ENCODE assay signal across 1 cellular context in the genomic region with DNA sequence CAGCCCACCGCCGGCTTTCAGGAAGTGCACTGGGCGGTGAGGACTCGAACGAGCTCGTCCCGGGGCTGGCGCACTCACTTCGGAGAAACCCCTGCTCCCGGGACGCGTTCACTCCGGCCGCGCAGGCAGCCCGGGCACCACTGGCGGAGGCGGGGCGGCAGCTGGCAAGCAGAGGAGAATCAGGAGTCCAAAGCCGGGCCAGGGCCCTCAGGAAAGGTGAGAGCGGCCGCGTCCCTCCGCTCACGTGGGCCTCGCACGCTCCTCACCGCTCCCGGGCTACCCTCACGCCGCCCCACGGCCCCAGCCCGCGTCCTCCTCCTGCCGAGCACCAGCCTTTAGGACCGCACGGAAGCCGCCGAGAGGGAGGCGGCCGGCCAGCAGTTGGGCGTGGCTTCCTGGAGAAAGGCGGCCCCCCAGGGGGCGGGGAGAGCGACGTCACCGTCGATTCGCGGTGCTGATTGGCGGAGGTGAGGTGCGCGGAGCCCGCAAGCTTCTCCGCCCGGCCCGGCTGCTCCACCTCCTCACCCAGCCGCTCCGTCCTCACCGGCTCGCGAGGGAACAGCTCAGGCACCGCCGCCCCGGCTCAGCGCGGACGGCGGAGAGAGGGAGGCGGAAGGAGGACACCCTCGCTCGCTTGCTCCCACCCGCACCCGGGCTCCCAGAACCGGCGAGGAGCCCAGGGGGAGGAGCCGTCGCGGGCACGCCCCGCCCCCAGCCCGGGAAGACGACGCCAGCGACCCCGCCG.
A peak's percentile ranks its signal among the peaks of the same experiment; 100 is the strongest.
TF ChIP-seq lines count a peak whose summit lies in the region.

A gene (plus strand): TSS at position 516 of the 745 bp plus-strand sequence. CDS start 400 bp downstream, outside the sequence.

TF ChIP-seq in HepG2, 621 proteins besides CTCF, POLR2A, EP300 and RAD21 (continued from another document and continues in another):
- TF ChIP-seq ZNF619 (CRISPR knock-in tag; IDR thresholded peaks at IDR 0.05) (peak; percentile 89), ZNF567 (CRISPR knock-in tag; IDR thresholded peaks at IDR 0.05; ENCODE audit: borderline replicate concordance) (peak; percentile 93; the same call in 1 of the 2 replicates), FOXK2 (IDR thresholded peaks at IDR 0.05) (no peak), ZBTB7A (CRISPR knock-in tag; IDR thresholded peaks at IDR 0.05) (no peak; the same call in 1 of the 2 replicates), SMARCE1 (IDR thresholded peaks at IDR 0.05; ENCODE audit: borderline replicate concordance) (no peak), PAWR (CRISPR knock-in tag; IDR thresholded peaks at IDR 0.05; ENCODE audit: borderline replicate concordance) (peak; percentile 93), ZNF136 (CRISPR knock-in tag; IDR thresholded peaks at IDR 0.05; ENCODE audit: low read depth) (peak; percentile 94), KDM1A (CRISPR knock-in tag; IDR thresholded peaks at IDR 0.05) (no peak), PAX8 (CRISPR knock-in tag; IDR thresholded peaks at IDR 0.05; ENCODE audit: borderline replicate concordance) (peak; percentile 92; the same call in 1 of the 2 replicates), NFE2 (CRISPR knock-in tag; IDR thresholded peaks at IDR 0.05) (no peak), ZNF326 (CRISPR knock-in tag; IDR thresholded peaks at IDR 0.05; ENCODE audit: borderline replicate concordance) (no peak), ATF1 (CRISPR knock-in tag; IDR thresholded peaks at IDR 0.05) (peak; percentile 75), MBD4 (IDR thresholded peaks at IDR 0.05; ENCODE audit: borderline replicate concordance, low read length) (no peak), MTF1 (CRISPR knock-in tag; IDR thresholded peaks at IDR 0.05) (no peak; the same call in 1 of the 2 replicates), HOXD1 (CRISPR knock-in tag; IDR thresholded peaks at IDR 0.05) (peak; percentile 24; the same call in 1 of the 2 replicates), NR2C2 (CRISPR knock-in tag; IDR thresholded peaks at IDR 0.05; ENCODE audit: borderline replicate concordance) (peak; percentile 11), GATA4 (IDR thresholded peaks at IDR 0.05; ENCODE audit: borderline replicate concordance, low read depth) (no peak), ZNF337 (CRISPR knock-in tag; IDR thresholded peaks at IDR 0.05; ENCODE audit: borderline replicate concordance, low read depth) (no peak), GATAD2A (CRISPR knock-in tag; IDR thresholded peaks at IDR 0.05) (peak; percentile 80), ZNF530 (CRISPR knock-in tag; IDR thresholded peaks at IDR 0.05; ENCODE audit: low read depth) (no peak), ZNF549 (CRISPR knock-in tag; IDR thresholded peaks at IDR 0.05) (no peak), NR2F6 (IDR thresholded peaks at IDR 0.05) (no peak), NR2F6 (CRISPR knock-in tag; IDR thresholded peaks at IDR 0.05) (peak; percentile 51), ZNF616 (CRISPR knock-in tag; IDR thresholded peaks at IDR 0.05; ENCODE audit: low read depth) (peak; percentile 38), SATB2 (CRISPR knock-in tag; IDR thresholded peaks at IDR 0.05) (peak; percentile 50; the same call in 1 of the 2 replicates), FOXK1 (CRISPR knock-in tag; IDR thresholded peaks at IDR 0.05; ENCODE audit: borderline replicate concordance, low read depth) (peak; percentile 83), ZNF292 (CRISPR knock-in tag; IDR thresholded peaks at IDR 0.05; ENCODE audit: borderline replicate concordance, low read depth) (0 out of 2 replicates have a peak, but pooled peaks have one; percentile 21), RARG (CRISPR knock-in tag; IDR thresholded peaks at IDR 0.05; ENCODE audit: low read depth) (no peak; the same call in 1 of the 2 replicates), IRF2 (CRISPR knock-in tag; IDR thresholded peaks at IDR 0.05) (peak; percentile 94), ZNF703 (CRISPR knock-in tag; IDR thresholded peaks at IDR 0.05; ENCODE audit: borderline replicate concordance) (peak; percentile 29; the same call in 1 of the 2 replicates), SRSF9 (IDR thresholded peaks at IDR 0.05; ENCODE audit: borderline replicate concordance, insufficient read depth, low read depth, low read length, poor library complexity, severe bottlenecking) (no peak), KDM5B (CRISPR knock-in tag; IDR thresholded peaks at IDR 0.05; ENCODE audit: borderline replicate concordance) (peak; percentile 99), ZSCAN9 (CRISPR knock-in tag; IDR thresholded peaks at IDR 0.05; ENCODE audit: borderline replicate concordance) (peak; percentile 93), NFATC3 (CRISPR knock-in tag; IDR thresholded peaks at IDR 0.05) (0 out of 2 replicates have a peak, but pooled peaks have one; percentile 59), HNF4G (IDR thresholded peaks at IDR 0.05; ENCODE audit: borderline replicate concordance, low read depth, low read length) (no peak), HNF4G (CRISPR knock-in tag; IDR thresholded peaks at IDR 0.05; ENCODE audit: borderline replicate concordance, low read depth) (no peak; the same call in 1 of the 2 replicates), ZMYM3 (CRISPR knock-in tag; IDR thresholded peaks at IDR 0.05) (peak; percentile 99), ZNF160 (CRISPR knock-in tag; IDR thresholded peaks at IDR 0.05) (peak; percentile 80; the same call in 1 of the 2 replicates), REL (CRISPR knock-in tag; conservative IDR thresholded peaks at IDR 0.05) (0 out of 2 replicates have a peak, but pooled peaks have one; percentile 50), THYN1 (CRISPR knock-in tag; IDR thresholded peaks at IDR 0.05; ENCODE audit: borderline replicate concordance, low read depth) (no peak)
- TF ChIP-seq, protein P1, sequence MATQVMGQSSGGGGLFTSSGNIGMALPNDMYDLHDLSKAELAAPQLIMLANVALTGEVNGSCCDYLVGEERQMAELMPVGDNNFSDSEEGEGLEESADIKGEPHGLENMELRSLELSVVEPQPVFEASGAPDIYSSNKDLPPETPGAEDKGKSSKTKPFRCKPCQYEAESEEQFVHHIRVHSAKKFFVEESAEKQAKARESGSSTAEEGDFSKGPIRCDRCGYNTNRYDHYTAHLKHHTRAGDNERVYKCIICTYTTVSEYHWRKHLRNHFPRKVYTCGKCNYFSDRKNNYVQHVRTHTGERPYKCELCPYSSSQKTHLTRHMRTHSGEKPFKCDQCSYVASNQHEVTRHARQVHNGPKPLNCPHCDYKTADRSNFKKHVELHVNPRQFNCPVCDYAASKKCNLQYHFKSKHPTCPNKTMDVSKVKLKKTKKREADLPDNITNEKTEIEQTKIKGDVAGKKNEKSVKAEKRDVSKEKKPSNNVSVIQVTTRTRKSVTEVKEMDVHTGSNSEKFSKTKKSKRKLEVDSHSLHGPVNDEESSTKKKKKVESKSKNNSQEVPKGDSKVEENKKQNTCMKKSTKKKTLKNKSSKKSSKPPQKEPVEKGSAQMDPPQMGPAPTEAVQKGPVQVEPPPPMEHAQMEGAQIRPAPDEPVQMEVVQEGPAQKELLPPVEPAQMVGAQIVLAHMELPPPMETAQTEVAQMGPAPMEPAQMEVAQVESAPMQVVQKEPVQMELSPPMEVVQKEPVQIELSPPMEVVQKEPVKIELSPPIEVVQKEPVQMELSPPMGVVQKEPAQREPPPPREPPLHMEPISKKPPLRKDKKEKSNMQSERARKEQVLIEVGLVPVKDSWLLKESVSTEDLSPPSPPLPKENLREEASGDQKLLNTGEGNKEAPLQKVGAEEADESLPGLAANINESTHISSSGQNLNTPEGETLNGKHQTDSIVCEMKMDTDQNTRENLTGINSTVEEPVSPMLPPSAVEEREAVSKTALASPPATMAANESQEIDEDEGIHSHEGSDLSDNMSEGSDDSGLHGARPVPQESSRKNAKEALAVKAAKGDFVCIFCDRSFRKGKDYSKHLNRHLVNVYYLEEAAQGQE (IDR thresholded peaks at IDR 0.05; ENCODE audit: borderline replicate concordance in 1 of 2, low read depth in 1 of 2, low read length in 2 of 2): peak in 1 of 2 experiments; percentile 79; a peak in 1 of 4 replicates
- TF ChIP-seq, protein P2, sequence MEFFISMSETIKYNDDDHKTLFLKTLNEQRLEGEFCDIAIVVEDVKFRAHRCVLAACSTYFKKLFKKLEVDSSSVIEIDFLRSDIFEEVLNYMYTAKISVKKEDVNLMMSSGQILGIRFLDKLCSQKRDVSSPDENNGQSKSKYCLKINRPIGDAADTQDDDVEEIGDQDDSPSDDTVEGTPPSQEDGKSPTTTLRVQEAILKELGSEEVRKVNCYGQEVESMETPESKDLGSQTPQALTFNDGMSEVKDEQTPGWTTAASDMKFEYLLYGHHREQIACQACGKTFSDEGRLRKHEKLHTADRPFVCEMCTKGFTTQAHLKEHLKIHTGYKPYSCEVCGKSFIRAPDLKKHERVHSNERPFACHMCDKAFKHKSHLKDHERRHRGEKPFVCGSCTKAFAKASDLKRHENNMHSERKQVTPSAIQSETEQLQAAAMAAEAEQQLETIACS (CRISPR knock-in tag; IDR thresholded peaks at IDR 0.05): no peak; the same call in 1 of the 2 replicates
- TF ChIP-seq, protein P3, sequence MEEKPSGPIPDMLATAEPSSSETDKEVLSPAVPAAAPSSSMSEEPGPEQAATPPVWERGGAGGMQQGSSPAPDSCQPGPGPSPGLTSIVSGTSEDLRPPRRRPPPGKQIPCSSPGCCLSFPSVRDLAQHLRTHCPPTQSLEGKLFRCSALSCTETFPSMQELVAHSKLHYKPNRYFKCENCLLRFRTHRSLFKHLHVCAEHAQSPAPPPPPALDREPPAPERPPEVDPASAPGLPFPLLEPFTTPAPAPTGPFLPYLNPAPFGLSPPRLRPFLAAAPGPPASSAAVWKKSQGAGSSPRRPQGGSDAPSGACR (CRISPR knock-in tag; IDR thresholded peaks at IDR 0.05): peak; percentile 49
- TF ChIP-seq, protein P4, sequence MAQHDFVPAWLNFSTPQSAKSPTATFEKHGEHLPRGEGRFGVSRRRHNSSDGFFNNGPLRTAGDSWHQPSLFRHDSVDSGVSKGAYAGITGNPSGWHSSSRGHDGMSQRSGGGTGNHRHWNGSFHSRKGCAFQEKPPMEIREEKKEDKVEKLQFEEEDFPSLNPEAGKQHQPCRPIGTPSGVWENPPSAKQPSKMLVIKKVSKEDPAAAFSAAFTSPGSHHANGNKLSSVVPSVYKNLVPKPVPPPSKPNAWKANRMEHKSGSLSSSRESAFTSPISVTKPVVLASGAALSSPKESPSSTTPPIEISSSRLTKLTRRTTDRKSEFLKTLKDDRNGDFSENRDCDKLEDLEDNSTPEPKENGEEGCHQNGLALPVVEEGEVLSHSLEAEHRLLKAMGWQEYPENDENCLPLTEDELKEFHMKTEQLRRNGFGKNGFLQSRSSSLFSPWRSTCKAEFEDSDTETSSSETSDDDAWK (CRISPR knock-in tag; IDR thresholded peaks at IDR 0.05): no peak
- TF ChIP-seq, protein P5, sequence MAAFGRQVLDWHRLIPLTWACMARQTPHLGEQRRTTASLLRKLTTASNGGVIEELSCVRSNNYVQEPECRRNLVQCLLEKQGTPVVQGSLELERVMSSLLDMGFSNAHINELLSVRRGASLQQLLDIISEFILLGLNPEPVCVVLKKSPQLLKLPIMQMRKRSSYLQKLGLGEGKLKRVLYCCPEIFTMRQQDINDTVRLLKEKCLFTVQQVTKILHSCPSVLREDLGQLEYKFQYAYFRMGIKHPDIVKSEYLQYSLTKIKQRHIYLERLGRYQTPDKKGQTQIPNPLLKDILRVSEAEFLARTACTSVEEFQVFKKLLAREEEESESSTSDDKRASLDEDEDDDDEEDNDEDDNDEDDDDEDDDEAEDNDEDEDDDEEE (CRISPR knock-in tag; IDR thresholded peaks at IDR 0.05): peak; percentile 88; the same call in 1 of the 2 replicates
- TF ChIP-seq, protein P6, sequence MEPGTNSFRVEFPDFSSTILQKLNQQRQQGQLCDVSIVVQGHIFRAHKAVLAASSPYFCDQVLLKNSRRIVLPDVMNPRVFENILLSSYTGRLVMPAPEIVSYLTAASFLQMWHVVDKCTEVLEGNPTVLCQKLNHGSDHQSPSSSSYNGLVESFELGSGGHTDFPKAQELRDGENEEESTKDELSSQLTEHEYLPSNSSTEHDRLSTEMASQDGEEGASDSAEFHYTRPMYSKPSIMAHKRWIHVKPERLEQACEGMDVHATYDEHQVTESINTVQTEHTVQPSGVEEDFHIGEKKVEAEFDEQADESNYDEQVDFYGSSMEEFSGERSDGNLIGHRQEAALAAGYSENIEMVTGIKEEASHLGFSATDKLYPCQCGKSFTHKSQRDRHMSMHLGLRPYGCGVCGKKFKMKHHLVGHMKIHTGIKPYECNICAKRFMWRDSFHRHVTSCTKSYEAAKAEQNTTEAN (CRISPR knock-in tag; conservative IDR thresholded peaks at IDR 0.05): no peak; the same call in 1 of the 2 replicates
- TF ChIP-seq, protein P7, sequence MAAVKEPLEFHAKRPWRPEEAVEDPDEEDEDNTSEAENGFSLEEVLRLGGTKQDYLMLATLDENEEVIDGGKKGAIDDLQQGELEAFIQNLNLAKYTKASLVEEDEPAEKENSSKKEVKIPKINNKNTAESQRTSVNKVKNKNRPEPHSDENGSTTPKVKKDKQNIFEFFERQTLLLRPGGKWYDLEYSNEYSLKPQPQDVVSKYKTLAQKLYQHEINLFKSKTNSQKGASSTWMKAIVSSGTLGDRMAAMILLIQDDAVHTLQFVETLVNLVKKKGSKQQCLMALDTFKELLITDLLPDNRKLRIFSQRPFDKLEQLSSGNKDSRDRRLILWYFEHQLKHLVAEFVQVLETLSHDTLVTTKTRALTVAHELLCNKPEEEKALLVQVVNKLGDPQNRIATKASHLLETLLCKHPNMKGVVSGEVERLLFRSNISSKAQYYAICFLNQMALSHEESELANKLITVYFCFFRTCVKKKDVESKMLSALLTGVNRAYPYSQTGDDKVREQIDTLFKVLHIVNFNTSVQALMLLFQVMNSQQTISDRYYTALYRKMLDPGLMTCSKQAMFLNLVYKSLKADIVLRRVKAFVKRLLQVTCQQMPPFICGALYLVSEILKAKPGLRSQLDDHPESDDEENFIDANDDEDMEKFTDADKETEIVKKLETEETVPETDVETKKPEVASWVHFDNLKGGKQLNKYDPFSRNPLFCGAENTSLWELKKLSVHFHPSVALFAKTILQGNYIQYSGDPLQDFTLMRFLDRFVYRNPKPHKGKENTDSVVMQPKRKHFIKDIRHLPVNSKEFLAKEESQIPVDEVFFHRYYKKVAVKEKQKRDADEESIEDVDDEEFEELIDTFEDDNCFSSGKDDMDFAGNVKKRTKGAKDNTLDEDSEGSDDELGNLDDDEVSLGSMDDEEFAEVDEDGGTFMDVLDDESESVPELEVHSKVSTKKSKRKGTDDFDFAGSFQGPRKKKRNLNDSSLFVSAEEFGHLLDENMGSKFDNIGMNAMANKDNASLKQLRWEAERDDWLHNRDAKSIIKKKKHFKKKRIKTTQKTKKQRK (IDR thresholded peaks at IDR 0.05; ENCODE audit: low read length): no peak
- TF ChIP-seq, protein P8, sequence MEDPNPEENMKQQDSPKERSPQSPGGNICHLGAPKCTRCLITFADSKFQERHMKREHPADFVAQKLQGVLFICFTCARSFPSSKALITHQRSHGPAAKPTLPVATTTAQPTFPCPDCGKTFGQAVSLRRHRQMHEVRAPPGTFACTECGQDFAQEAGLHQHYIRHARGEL (CRISPR knock-in tag; IDR thresholded peaks at IDR 0.05): peak; percentile 75; the same call in 1 of the 2 replicates
- TF ChIP-seq, protein P9, sequence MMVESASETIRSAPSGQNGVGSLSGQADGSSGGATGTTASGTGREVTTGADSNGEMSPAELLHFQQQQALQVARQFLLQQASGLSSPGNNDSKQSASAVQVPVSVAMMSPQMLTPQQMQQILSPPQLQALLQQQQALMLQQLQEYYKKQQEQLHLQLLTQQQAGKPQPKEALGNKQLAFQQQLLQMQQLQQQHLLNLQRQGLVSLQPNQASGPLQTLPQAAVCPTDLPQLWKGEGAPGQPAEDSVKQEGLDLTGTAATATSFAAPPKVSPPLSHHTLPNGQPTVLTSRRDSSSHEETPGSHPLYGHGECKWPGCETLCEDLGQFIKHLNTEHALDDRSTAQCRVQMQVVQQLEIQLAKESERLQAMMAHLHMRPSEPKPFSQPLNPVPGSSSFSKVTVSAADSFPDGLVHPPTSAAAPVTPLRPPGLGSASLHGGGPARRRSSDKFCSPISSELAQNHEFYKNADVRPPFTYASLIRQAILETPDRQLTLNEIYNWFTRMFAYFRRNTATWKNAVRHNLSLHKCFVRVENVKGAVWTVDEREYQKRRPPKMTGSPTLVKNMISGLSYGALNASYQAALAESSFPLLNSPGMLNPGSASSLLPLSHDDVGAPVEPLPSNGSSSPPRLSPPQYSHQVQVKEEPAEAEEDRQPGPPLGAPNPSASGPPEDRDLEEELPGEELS (CRISPR knock-in tag; IDR thresholded peaks at IDR 0.05): peak; percentile 76
